Comparison of ENCODE assay signal across 16 cellular contexts in genomic region chr10:101136007-101136707, GRCh38. TPM values are rescaled to one million over a fixed set of nuclear protein-coding genes. Genes with fewer than 3 reads are reported as not detected.
A peak's percentile ranks its signal among the peaks of the same experiment; 100 is the strongest.
DNase-seq lines count a peak whose midpoint lies in the region; ATAC-seq and TF ChIP-seq lines count a peak whose summit lies in the region.
"Had no signal": no experiment of that assay in that cellular context is flagged by ENCODE, and none has a peak within 500 bp of the region (broad histone marks: within the 10 kb centered on the region; RNA-seq: fewer than 3 reads in every experiment).

No MANE protein-coding gene starts in this region.

- no peaks in the 10 kb centered on the region for H3K79me1 ChIP-seq in neuronal stem cell (ENCODE audit: low read depth, low read length)

- WGBS in neuronal stem cell (ENCODE audit: extremely low coverage in 2 of 2, insufficient read length in 2 of 2, insufficient replicate concordance in 1 of 2), 2 donors = no CpG with 5 or more reads among the region's 33 CpGs

- peaks cover 0 to 5% of the 10 kb centered on the region in 2 donors for H3K9me3 ChIP-seq in neuronal stem cell (replicated peaks in 1 of 2; ENCODE audit: control insufficient read depth in 2 of 2, insufficient read depth in 1 of 2, low read depth in 1 of 2, low read length in 2 of 2)
- H3K9me3 ChIP-seq: lower lobe of right lung, SJSA1, transverse colon had no signal

- no peak overlapping the region for H2BK15ac ChIP-seq in neuronal stem cell (ENCODE audit: low read length)

- no peak overlapping the region for H3K4me2 ChIP-seq in neuronal stem cell (ENCODE audit: insufficient read depth, low read length, poor library complexity, severe bottlenecking)

- peak; percentile 58 for DNase-seq in activated CD4-positive, alpha-beta T cell treated with anti-CD3 and anti-CD28 coated beads, Interleukin-2, amount 10 ng/mL, durations not matched to agents 24 days and 14 days
- no peak for DNase-seq in activated CD4-positive, alpha-beta T cell treated with anti-CD3 and anti-CD28 coated beads, Interleukin-2, amount 50 U/mL, for 1 hour
- peak; percentile 29 for DNase-seq in HEK293T (ENCODE audit: extremely low spot score)
- no peak for DNase-seq in neuronal stem cell (ENCODE audit: low spot score)
- DNase-seq: lower lobe of right lung; naive thymus-derived CD4-positive, alpha-beta T cell; NCI-H1105 treated with DMSO at 0.1 percent for 48 hours; NK-92 treated with Interleukin-12 subunit alpha and Interleukin-12 subunit beta, amount 100 ng/mL, for 24 hours; transverse colon had no signal

- CTCF ChIA-PET in HEK293T (lab: Yijun Ruan, JAX) = no interaction called here

- no peak overlapping the region for H4K91ac ChIP-seq in neuronal stem cell (ENCODE audit: low read depth, low read length, poor library complexity)

- H3K4me1 Mint-ChIP-seq in activated CD4-positive, alpha-beta T cell treated with anti-CD3 and anti-CD28 coated beads, Interleukin-2, amount 10 ng/mL, durations not matched to agents 24 days and 14 days = peaks cover 21% of the 10 kb centered on the region
- H3K4me1 Mint-ChIP-seq in activated T-helper 17 cell treated with anti-CD3 and anti-CD28 coated beads, Interleukin-2, amount 50 U/mL, for 72 hours = peaks cover 12% of the 10 kb centered on the region

- H3K9me3 Mint-ChIP-seq in activated CD4-positive, alpha-beta T cell treated with anti-CD3 and anti-CD28 coated beads, Interleukin-2, amount 10 ng/mL, durations not matched to agents 24 days and 14 days = no peaks in the 10 kb centered on the region
- H3K9me3 Mint-ChIP-seq in activated T-helper 17 cell treated with anti-CD3 and anti-CD28 coated beads, Interleukin-2, amount 50 U/mL, for 72 hours = no peaks in the 10 kb centered on the region
- H3K9me3 Mint-ChIP-seq: central memory CD8-positive, alpha-beta T cell; naive thymus-derived CD4-positive, alpha-beta T cell had no signal

- POLR2A ChIA-PET in HEK293T (lab: Yijun Ruan, JAX) = no interaction called here

- H3K27ac ChIP-seq in neuronal stem cell (replicated peaks; ENCODE audit: low read length) = no peak overlapping the region
- H3K27ac ChIP-seq: lower lobe of right lung, SJSA1, transverse colon had no signal

- H2AK5ac ChIP-seq in neuronal stem cell (ENCODE audit: low read depth, low read length) = no peak overlapping the region

- no peak overlapping the region for H3K4ac ChIP-seq in neuronal stem cell (ENCODE audit: low read length)

- no peak overlapping the region for H3K4me3 ChIP-seq in neuronal stem cell (ENCODE audit: low read length in 2 of 2)
- H3K4me3 ChIP-seq: lower lobe of right lung, SJSA1, transverse colon had no signal

- H3K27me3 Mint-ChIP-seq in activated CD4-positive, alpha-beta T cell treated with anti-CD3 and anti-CD28 coated beads, Interleukin-2, amount 10 ng/mL, durations not matched to agents 24 days and 14 days = peaks cover 86% of the 10 kb centered on the region
- peaks cover 66% of the 10 kb centered on the region for H3K27me3 Mint-ChIP-seq in activated T-helper 17 cell treated with anti-CD3 and anti-CD28 coated beads, Interleukin-2, amount 50 U/mL, for 72 hours

- H3K4me1 ChIP-seq in neuronal stem cell (ENCODE audit: control insufficient read depth in 2 of 2, insufficient read depth in 1 of 2, low read depth in 1 of 2, low read length in 2 of 2) = peaks cover under 1 to 12% of the 10 kb centered on the region in 2 donors

- ATAC-seq in activated T-helper 17 cell treated with anti-CD3 and anti-CD28 coated beads, Interleukin-2, amount 50 U/mL, for 72 hours (replicated peaks) = no peak
- no peak for ATAC-seq in HG02623 (IDR thresholded peaks at IDR 0.05; ENCODE audit: unreplicated experiment)
- no peak for ATAC-seq in HG02678 (IDR thresholded peaks at IDR 0.05; ENCODE audit: unreplicated experiment)
- ATAC-seq in GM21367 (IDR thresholded peaks at IDR 0.05; ENCODE audit: unreplicated experiment) = no peak
- ATAC-seq: lower lobe of right lung; naive thymus-derived CD4-positive, alpha-beta T cell had no signal

- H3K27ac Mint-ChIP-seq in activated CD4-positive, alpha-beta T cell treated with anti-CD3 and anti-CD28 coated beads, Interleukin-2, amount 10 ng/mL, durations not matched to agents 24 days and 14 days = peak overlapping the region; percentile 76
- no peak overlapping the region for H3K27ac Mint-ChIP-seq in activated T-helper 17 cell treated with anti-CD3 and anti-CD28 coated beads, Interleukin-2, amount 50 U/mL, for 72 hours

- H4K8ac ChIP-seq in neuronal stem cell (ENCODE audit: low read depth, low read length) = no peak overlapping the region

- no peak overlapping the region for H2AFZ ChIP-seq in neuronal stem cell (ENCODE audit: low read length)

- H3K4me3 Mint-ChIP-seq in activated CD4-positive, alpha-beta T cell treated with anti-CD3 and anti-CD28 coated beads, Interleukin-2, amount 10 ng/mL, durations not matched to agents 24 days and 14 days = no peak overlapping the region
- peak overlapping the region; percentile 42 for H3K4me3 Mint-ChIP-seq in activated T-helper 17 cell treated with anti-CD3 and anti-CD28 coated beads, Interleukin-2, amount 50 U/mL, for 72 hours

- intact Hi-C loops in activated CD4-positive, alpha-beta T cell treated with anti-CD3 and anti-CD28 coated beads, Interleukin-2, amount 10 ng/mL, durations not matched to agents 24 days and 14 days (cut with micrococcal nuclease) = loop anchor here (5.0 to 10.0 kb wide), 3 partner anchors 156 to 639 kb away; partner anchors contain the start of gene FGF8

- H3K23ac ChIP-seq in neuronal stem cell (ENCODE audit: low read depth, low read length, poor library complexity) = peak overlapping the region; percentile 86

- no peak overlapping the region for H2BK5ac ChIP-seq in neuronal stem cell (ENCODE audit: low read length)

- peak overlapping the region; percentile 19 for H3K18ac ChIP-seq in neuronal stem cell (ENCODE audit: low read length)

- H2BK12ac ChIP-seq in neuronal stem cell (ENCODE audit: low read length) = no peak overlapping the region

- H3K36me3 ChIP-seq in neuronal stem cell (replicated peaks in 1 of 2; ENCODE audit: control insufficient read depth in 2 of 2, insufficient read depth in 2 of 2, low read length in 2 of 2) = no peaks in the 10 kb centered on the region
- H3K36me3 ChIP-seq: lower lobe of right lung, SJSA1, transverse colon had no signal

- H3K9ac ChIP-seq in neuronal stem cell (ENCODE audit: low read depth, low read length, poor library complexity) = no peak overlapping the region

- peaks cover 82 to 100% (median 100%) of the 10 kb centered on the region in 3 experiments for H3K27me3 ChIP-seq in neuronal stem cell (ENCODE audit: control insufficient read depth in 3 of 3, insufficient read depth in 3 of 3, low read depth in 1 of 3, low read length in 3 of 3)

- peaks cover 1% of the 10 kb centered on the region for H3K36me3 Mint-ChIP-seq in activated CD4-positive, alpha-beta T cell treated with anti-CD3 and anti-CD28 coated beads, Interleukin-2, amount 10 ng/mL, durations not matched to agents 24 days and 14 days (ENCODE audit: low read depth)
- H3K36me3 Mint-ChIP-seq in activated T-helper 17 cell treated with anti-CD3 and anti-CD28 coated beads, Interleukin-2, amount 50 U/mL, for 72 hours (ENCODE audit: low read depth) = peaks cover 15% of the 10 kb centered on the region
- H3K36me3 Mint-ChIP-seq: naive thymus-derived CD4-positive, alpha-beta T cell had no signal

- H2BK120ac ChIP-seq in neuronal stem cell (ENCODE audit: low read depth, low read length) = no peak overlapping the region

- H3K14ac ChIP-seq in neuronal stem cell (ENCODE audit: low read length) = no peak overlapping the region

TF ChIP-seq in HEK293T, 16 proteins besides CTCF, POLR2A, EP300 and RAD21:
- no peak for TF ChIP-seq SP1 (IDR thresholded peaks at IDR 0.05)

RNA-seq across cellular contexts. Expression of gene TLX1, which starts 5.1 kb away (rescaled TPM):
- not detected in 2 replicates for total RNA-seq in activated CD4-positive, alpha-beta T cell treated with anti-CD3 and anti-CD28 coated beads, Interleukin-2, amount 10 ng/mL, durations not matched to agents 24 days and 14 days
- total RNA-seq in activated T-helper 17 cell treated with anti-CD3 and anti-CD28 coated beads, Interleukin-2, amount 50 U/mL, for 72 hours = not detected
- not detected for polyA plus RNA-seq in neuronal stem cell (2013, experiment 1 of 2)
- not detected for polyA plus RNA-seq in neuronal stem cell (2013, experiment 2 of 2)
- total RNA-seq: lower lobe of right lung; naive thymus-derived CD4-positive, alpha-beta T cell; renal cortical epithelial cell; SJSA1 had no signal
- polyA plus RNA-seq: naive thymus-derived CD4-positive, alpha-beta T cell had no signal

Comparison
In these comparisons a context has a peak if more than half of its experiments do, and no peak if none do; other contexts are left out.
1. DNase-seq: peak in activated CD4-positive, alpha-beta T cell treated with anti-CD3 and anti-CD28 coated beads, Interleukin-2, amount 10 ng/mL, durations not matched to agents 24 days and 14 days (single experiment) and HEK293T (single experiment); none in activated CD4-positive, alpha-beta T cell treated with anti-CD3 and anti-CD28 coated beads, Interleukin-2, amount 50 U/mL, for 1 hour (single experiment) and neuronal stem cell (single experiment).